1 cellular context compared by ENCODE assay signal in genomic region chr20:44997171-44997570, GRCh38.
TF ChIP-seq lines count a peak whose summit lies in the region.

No MANE protein-coding gene starts in this region.

TF ChIP-seq in WTC11, 78 proteins besides CTCF, POLR2A, EP300 and RAD21 (continued from another document):
- no peak for TF ChIP-seq CREB1 (CRISPR knock-in tag; IDR thresholded peaks at IDR 0.05)
- no peak for TF ChIP-seq STAT6 (CRISPR knock-in tag; conservative IDR thresholded peaks at IDR 0.05; ENCODE audit: low read depth)
TF ChIP-seq in WTC11: peak in this region for 0.
